Comparison of ENCODE assay signal across 9 cellular contexts in the genomic region with DNA sequence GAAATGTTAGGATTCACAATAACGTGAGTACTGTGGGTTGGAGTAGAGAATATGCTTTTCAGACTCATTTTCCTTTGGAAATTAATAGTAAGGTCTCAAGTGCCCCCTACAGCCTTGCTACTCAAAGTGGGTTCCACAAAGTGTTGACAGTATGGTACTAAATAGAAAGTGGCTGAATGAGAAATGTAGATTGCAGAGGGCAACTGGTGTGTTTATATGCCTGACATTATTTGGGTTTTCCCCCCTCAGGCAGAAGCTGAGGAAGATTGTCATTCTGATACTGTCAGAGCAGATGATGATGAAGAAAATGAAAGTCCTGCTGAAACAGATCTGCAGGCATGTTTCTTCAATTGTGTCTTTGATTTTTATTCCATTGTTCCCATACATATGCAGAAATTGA. TPM values are rescaled to one million over a fixed set of nuclear protein-coding genes. Genes with fewer than 3 reads are reported as not detected.
DNase-seq lines count a peak whose midpoint lies in the region; ATAC-seq and TF ChIP-seq lines count a peak whose summit lies in the region.
"Had no signal": no experiment of that assay in that cellular context is flagged by ENCODE, and none has a peak within 500 bp of the region (broad histone marks: within the 10 kb centered on the region; RNA-seq: fewer than 3 reads in every experiment).

No MANE protein-coding gene starts in this region.

- DNase-seq in activated CD4-positive, alpha-beta T cell treated with anti-CD3 and anti-CD28 coated beads, Interleukin-2, amount 10 ng/mL, durations not matched to agents 24 days and 14 days, result no peak
- no peak for DNase-seq in activated CD4-positive, alpha-beta T cell treated with anti-CD3 and anti-CD28 coated beads, Interleukin-2, amount 50 U/mL, for 1 hour
- DNase-seq in nephron progenitor cell (no peak), posterior vena cava (ENCODE audit: low spot score) (no peak), DMS79 treated with DMSO at 0.1 percent for 48 hours (lab: John Stamatoyannopoulos, UW) (no peak), T-helper 9 cell (no peak)
- DNase-seq: left ventricle myocardium superior had no signal

- no peak overlapping the region for H3K4me3 Mint-ChIP-seq in activated CD4-positive, alpha-beta T cell treated with anti-CD3 and anti-CD28 coated beads, Interleukin-2, amount 10 ng/mL, durations not matched to agents 24 days and 14 days
- no peak overlapping the region for H3K4me3 Mint-ChIP-seq in nephron progenitor cell

- H3K27ac Mint-ChIP-seq in activated CD4-positive, alpha-beta T cell treated with anti-CD3 and anti-CD28 coated beads, Interleukin-2, amount 10 ng/mL, durations not matched to agents 24 days and 14 days, result peak overlapping the region; percentile 10
- H3K27ac Mint-ChIP-seq in nephron progenitor cell, result peak overlapping the region; percentile 55

- H3K4me1 Mint-ChIP-seq in activated CD4-positive, alpha-beta T cell treated with anti-CD3 and anti-CD28 coated beads, Interleukin-2, amount 10 ng/mL, durations not matched to agents 24 days and 14 days, result peaks cover 26% of the 10 kb centered on the region
- H3K4me1 Mint-ChIP-seq in nephron progenitor cell, result peaks cover 19% of the 10 kb centered on the region

- intact Hi-C loops in activated CD4-positive, alpha-beta T cell treated with anti-CD3 and anti-CD28 coated beads, Interleukin-2, amount 10 ng/mL, durations not matched to agents 24 days and 14 days (cut with micrococcal nuclease), result no loop called here
- intact Hi-C loops in posterior vena cava (cut with DNase I), result no loop called here

- no peak for TF ChIP-seq CTCF in nephron progenitor cell (IDR thresholded peaks at IDR 0.05)

- peak; percentile 74 for ATAC-seq in GM21619 (IDR thresholded peaks at IDR 0.05; ENCODE audit: unreplicated experiment)
- ATAC-seq in HG03521 (IDR thresholded peaks at IDR 0.05; ENCODE audit: unreplicated experiment), result peak; percentile 54
- ATAC-seq: left ventricle myocardium superior had no signal

- no peaks in the 10 kb centered on the region for H3K9me3 Mint-ChIP-seq in activated CD4-positive, alpha-beta T cell treated with anti-CD3 and anti-CD28 coated beads, Interleukin-2, amount 10 ng/mL, durations not matched to agents 24 days and 14 days
- no peaks in the 10 kb centered on the region for H3K9me3 Mint-ChIP-seq in nephron progenitor cell

- peaks cover 26% of the 10 kb centered on the region for H3K36me3 Mint-ChIP-seq in activated CD4-positive, alpha-beta T cell treated with anti-CD3 and anti-CD28 coated beads, Interleukin-2, amount 10 ng/mL, durations not matched to agents 24 days and 14 days (ENCODE audit: low read depth)
- peaks cover 37% of the 10 kb centered on the region for H3K36me3 Mint-ChIP-seq in nephron progenitor cell (ENCODE audit: low read depth)

- H3K27me3 Mint-ChIP-seq in activated CD4-positive, alpha-beta T cell treated with anti-CD3 and anti-CD28 coated beads, Interleukin-2, amount 10 ng/mL, durations not matched to agents 24 days and 14 days, result no peaks in the 10 kb centered on the region
- no peaks in the 10 kb centered on the region for H3K27me3 Mint-ChIP-seq in nephron progenitor cell (ENCODE audit: low read depth, poor library complexity)

RNA-seq across cellular contexts. Expression of gene FBXO9, which starts 5.6 kb away (rescaled TPM):
- total RNA-seq in activated CD4-positive, alpha-beta T cell treated with anti-CD3 and anti-CD28 coated beads, Interleukin-2, amount 10 ng/mL, durations not matched to agents 24 days and 14 days, result 65.2 and 67.1 TPM in 2 replicates
- total RNA-seq in posterior vena cava, result 100 to 1,000 TPM in 1 of 2 donors, 10 to 100 TPM in 1; 99.5 to 126 TPM

RNA-seq across cellular contexts. Expression of gene CILK1, which starts 9.2 kb away (rescaled TPM):
- total RNA-seq in activated CD4-positive, alpha-beta T cell treated with anti-CD3 and anti-CD28 coated beads, Interleukin-2, amount 10 ng/mL, durations not matched to agents 24 days and 14 days, result 10.2 TPM in 2 replicates
- 10 to 100 TPM; 12.4 to 20.1 TPM for total RNA-seq in posterior vena cava
